ENCODE assay signal across 33 cellular contexts in the genomic region with DNA sequence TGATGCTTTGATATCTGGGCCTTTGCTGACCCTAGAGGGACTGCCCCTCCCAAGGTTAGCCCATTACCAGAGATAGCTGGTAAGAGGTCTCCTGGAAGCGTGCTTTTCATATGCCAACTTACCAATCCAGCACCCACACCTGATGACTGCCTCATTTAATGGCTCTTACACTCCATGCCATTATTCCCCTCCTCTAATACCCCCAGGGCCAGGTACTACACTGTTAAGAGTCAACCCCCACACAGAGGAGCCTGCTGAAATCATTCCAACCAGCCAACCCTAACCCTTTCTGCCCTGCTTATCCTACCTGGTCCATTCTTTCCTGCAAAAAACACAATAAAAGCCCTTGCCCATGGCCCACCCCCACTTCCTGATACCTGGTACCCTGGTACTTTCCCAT.
A peak's percentile ranks its signal among the peaks of the same experiment; 100 is the strongest.
DNase-seq lines count a peak whose midpoint lies in the region; ATAC-seq and TF ChIP-seq lines count a peak whose summit lies in the region.
"Had no signal": no experiment of that assay in that cellular context is flagged by ENCODE, and none has a peak within 500 bp of the region (broad histone marks: within the 10 kb centered on the region; RNA-seq: fewer than 3 reads in every experiment).

No MANE protein-coding gene starts in this region.

- no peaks in the 10 kb centered on the region for H3K27me3 ChIP-seq in endodermal cell (ENCODE audit: control insufficient read depth, insufficient read depth, low read length, poor library complexity, severe bottlenecking)
- H3K27me3 ChIP-seq: BE2C; BLaER1; BLaER1 treated with 17β-estradiol and CSF1 and Interleukin-3, amounts not matched to agents 10 nM and 100 nM had no signal

- peak; percentile 97 for ATAC-seq in WTC11
- no peak for ATAC-seq in effector memory CD8-positive, alpha-beta T cell (replicated peaks)
- ATAC-seq: A549; CD8-positive, alpha-beta T cell had no signal

- WGBS in endodermal cell (ENCODE audit: insufficient coverage in 1 of 2, insufficient read length in 1 of 2), 2 experiments = 96% methylated on average over 1 of the region's 1 CpG; no CpG with 5 or more reads in 1 of the 2 experiments

- POLR2A ChIA-PET in WTC11 (lab: Charles Lee) = no interaction called here

- H3K36me3 Mint-ChIP-seq in WTC11 (peaks cover 6% of the 10 kb centered on the region), nephron (ENCODE audit: low read depth) (no peaks in the 10 kb centered on the region), endodermal cell (ENCODE audit: low read depth) (no peaks in the 10 kb centered on the region)
- H3K36me3 Mint-ChIP-seq in effector memory CD8-positive, alpha-beta T cell (ENCODE audit: insufficient read depth) = no peaks in the 10 kb centered on the region
- H3K36me3 Mint-ChIP-seq: CD14-positive monocyte; CD4-positive, alpha-beta memory T cell; CD4-positive, CD25-positive, alpha-beta regulatory T cell; CD8-positive, alpha-beta memory T cell; CD8-positive, alpha-beta T cell had no signal

- H3K9me3 Mint-ChIP-seq in WTC11 (peaks cover 21% of the 10 kb centered on the region), nephron (peaks cover 4% of the 10 kb centered on the region), endodermal cell (peaks cover 12% of the 10 kb centered on the region)
- H3K9me3 Mint-ChIP-seq in effector memory CD8-positive, alpha-beta T cell = peaks cover 15 to 21% of the 10 kb centered on the region in 2 donors

- H3K4me3 Mint-ChIP-seq in WTC11 (no peak overlapping the region), nephron (no peak overlapping the region), endodermal cell (no peak overlapping the region)
- no peak overlapping the region for H3K4me3 Mint-ChIP-seq in effector memory CD8-positive, alpha-beta T cell
- H3K4me3 Mint-ChIP-seq: B cell; CD14-positive monocyte; CD4-positive, alpha-beta memory T cell; CD4-positive, alpha-beta T cell; CD4-positive, CD25-positive, alpha-beta regulatory T cell; CD8-positive, alpha-beta memory T cell; CD8-positive, alpha-beta T cell had no signal

- H3K27ac Mint-ChIP-seq in WTC11 = no peak overlapping the region
- H3K27ac Mint-ChIP-seq in nephron = peak overlapping the region in 2 of 3 experiments; percentile 48 to 91
- no peak overlapping the region for H3K27ac Mint-ChIP-seq in endodermal cell
- H3K27ac Mint-ChIP-seq in effector memory CD8-positive, alpha-beta T cell = no peak overlapping the region
- H3K27ac Mint-ChIP-seq: B cell; CD14-positive monocyte; CD4-positive, alpha-beta memory T cell; CD4-positive, alpha-beta T cell; CD4-positive, CD25-positive, alpha-beta regulatory T cell; CD8-positive, alpha-beta T cell had no signal

- no peak overlapping the region for H3K9ac ChIP-seq in endodermal cell (ENCODE audit: extremely low read depth, low read length, poor library complexity, severe bottlenecking)
- H3K9ac ChIP-seq: BLaER1; BLaER1 treated with 17β-estradiol and CSF1 and Interleukin-3, amounts not matched to agents 10 nM and 100 nM had no signal

- H3K4me1 ChIP-seq in endodermal cell (ENCODE audit: control insufficient read depth, insufficient read depth, low read length) = no peaks in the 10 kb centered on the region
- H3K4me1 ChIP-seq: A549; BE2C; BLaER1; BLaER1 treated with 17β-estradiol and CSF1 and Interleukin-3, amounts not matched to agents 10 nM and 100 nM; Caco-2 had no signal

- peaks cover 12% of the 10 kb centered on the region for H3K4me1 Mint-ChIP-seq in WTC11
- no peaks in the 10 kb centered on the region for H3K4me1 Mint-ChIP-seq in nephron
- H3K4me1 Mint-ChIP-seq in endodermal cell = no peaks in the 10 kb centered on the region
- no peaks in the 10 kb centered on the region for H3K4me1 Mint-ChIP-seq in effector memory CD8-positive, alpha-beta T cell (ENCODE audit: low read depth in 2 of 2)
- H3K4me1 Mint-ChIP-seq: B cell; CD14-positive monocyte; CD4-positive, alpha-beta memory T cell; CD4-positive, CD25-positive, alpha-beta regulatory T cell; CD8-positive, alpha-beta memory T cell had no signal

- TF ChIP-seq CTCF in WTC11 (IDR thresholded peaks at IDR 0.05) (no peak), nephron (IDR thresholded peaks at IDR 0.05; ENCODE audit: unreplicated experiment in 3 of 3) (no peak), endodermal cell (conservative IDR thresholded peaks at IDR 0.05) (no peak)

- no peak overlapping the region for H3K27ac ChIP-seq in endodermal cell (ENCODE audit: low read depth, low read length)
- H3K27ac ChIP-seq: 22Rv1; A549; BLaER1; BLaER1 treated with 17β-estradiol and CSF1 and Interleukin-3, amounts not matched to agents 10 nM and 100 nM; C4-2B had no signal

- no peaks in the 10 kb centered on the region for H3K9me3 ChIP-seq in endodermal cell (ENCODE audit: control insufficient read depth, low read length)
- H3K9me3 ChIP-seq: A549, BE2C, Caco-2 had no signal

- no peaks in the 10 kb centered on the region for H3K36me3 ChIP-seq in endodermal cell (ENCODE audit: control insufficient read depth, insufficient read depth, low read length)
- H3K36me3 ChIP-seq: BE2C; BLaER1; BLaER1 treated with 17β-estradiol and CSF1 and Interleukin-3, amounts not matched to agents 10 nM and 100 nM had no signal

- no peak overlapping the region for H3K4me3 ChIP-seq in endodermal cell (ENCODE audit: low read length)
- H3K4me3 ChIP-seq: A549; BLaER1; BLaER1 treated with 17β-estradiol and CSF1 and Interleukin-3, amounts not matched to agents 10 nM and 100 nM had no signal

- CTCF ChIA-PET in WTC11 (lab: Charles Lee) = no interaction called here

- DNase-seq in WTC11 (ENCODE audit: low spot score) = no peak
- DNase-seq in renal cortical epithelial cell (ENCODE audit: low read depth) = peak; percentile 54
- DNase-seq in activated T-cell treated with anti-CD3 and anti-CD28 coated beads, Interleukin-2, amount 50 U/mL, for 1 hour = no peak
- DNase-seq in endodermal cell = no peak
- no peak for DNase-seq in effector memory CD8-positive, alpha-beta T cell
- DNase-seq: 8988T; ACHN; AML-193; BE2C; C1 segment of cervical spinal cord; Caco-2; Calu3; CD4-positive, alpha-beta memory T cell; CD4-positive, alpha-beta T cell; CD4-positive, CD25-positive, alpha-beta regulatory T cell; CD8-positive, alpha-beta memory T cell; CD8-positive, alpha-beta T cell; COR-L47; DMS 273 treated with DMSO at 0.1 percent for 48 hours; DMS153; DMS53; DMS79; DMS79 treated with DMSO at 0.1 percent for 48 hours; DND-41; EL had no signal

- H3K27me3 Mint-ChIP-seq in WTC11 (ENCODE audit: low read depth) (no peaks in the 10 kb centered on the region), nephron (ENCODE audit: low read depth) (no peaks in the 10 kb centered on the region), endodermal cell (ENCODE audit: insufficient read depth) (no peaks in the 10 kb centered on the region)
- H3K27me3 Mint-ChIP-seq in effector memory CD8-positive, alpha-beta T cell = no peaks in the 10 kb centered on the region
- H3K27me3 Mint-ChIP-seq: B cell; CD4-positive, alpha-beta memory T cell; CD4-positive, alpha-beta T cell; CD4-positive, CD25-positive, alpha-beta regulatory T cell; CD8-positive, alpha-beta memory T cell had no signal

TF ChIP-seq in WTC11, 78 proteins besides CTCF, POLR2A, EP300 and RAD21 (continues in another document):
- TF ChIP-seq ZNF396 (CRISPR knock-in tag; IDR thresholded peaks at IDR 0.05; ENCODE audit: borderline replicate concordance) (no peak), GTF2I (CRISPR knock-in tag; conservative IDR thresholded peaks at IDR 0.05) (no peak), KAT7 (CRISPR knock-in tag; IDR thresholded peaks at IDR 0.05; ENCODE audit: borderline replicate concordance) (no peak), ZBTB21 (CRISPR knock-in tag; IDR thresholded peaks at IDR 0.05; ENCODE audit: borderline replicate concordance) (no peak), FOXP1 (CRISPR knock-in tag; IDR thresholded peaks at IDR 0.05; ENCODE audit: borderline replicate concordance) (no peak), ZNF423 (CRISPR knock-in tag; IDR thresholded peaks at IDR 0.05) (no peak)
- TF ChIP-seq, protein P1, sequence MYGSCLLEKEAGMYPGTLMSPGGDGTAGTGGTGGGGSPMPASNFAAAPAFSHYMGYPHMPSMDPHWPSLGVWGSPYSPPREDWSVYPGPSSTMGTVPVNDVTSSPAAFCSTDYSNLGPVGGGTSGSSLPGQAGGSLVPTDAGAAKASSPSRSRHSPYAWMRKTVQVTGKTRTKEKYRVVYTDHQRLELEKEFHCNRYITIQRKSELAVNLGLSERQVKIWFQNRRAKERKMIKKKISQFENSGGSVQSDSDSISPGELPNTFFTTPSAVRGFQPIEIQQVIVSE (CRISPR knock-in tag; IDR thresholded peaks at IDR 0.05; ENCODE audit: borderline replicate concordance) = no peak
- TF ChIP-seq, protein P2, sequence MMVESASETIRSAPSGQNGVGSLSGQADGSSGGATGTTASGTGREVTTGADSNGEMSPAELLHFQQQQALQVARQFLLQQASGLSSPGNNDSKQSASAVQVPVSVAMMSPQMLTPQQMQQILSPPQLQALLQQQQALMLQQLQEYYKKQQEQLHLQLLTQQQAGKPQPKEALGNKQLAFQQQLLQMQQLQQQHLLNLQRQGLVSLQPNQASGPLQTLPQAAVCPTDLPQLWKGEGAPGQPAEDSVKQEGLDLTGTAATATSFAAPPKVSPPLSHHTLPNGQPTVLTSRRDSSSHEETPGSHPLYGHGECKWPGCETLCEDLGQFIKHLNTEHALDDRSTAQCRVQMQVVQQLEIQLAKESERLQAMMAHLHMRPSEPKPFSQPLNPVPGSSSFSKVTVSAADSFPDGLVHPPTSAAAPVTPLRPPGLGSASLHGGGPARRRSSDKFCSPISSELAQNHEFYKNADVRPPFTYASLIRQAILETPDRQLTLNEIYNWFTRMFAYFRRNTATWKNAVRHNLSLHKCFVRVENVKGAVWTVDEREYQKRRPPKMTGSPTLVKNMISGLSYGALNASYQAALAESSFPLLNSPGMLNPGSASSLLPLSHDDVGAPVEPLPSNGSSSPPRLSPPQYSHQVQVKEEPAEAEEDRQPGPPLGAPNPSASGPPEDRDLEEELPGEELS (CRISPR knock-in tag; IDR thresholded peaks at IDR 0.05) = no peak
- TF ChIP-seq, protein P3, sequence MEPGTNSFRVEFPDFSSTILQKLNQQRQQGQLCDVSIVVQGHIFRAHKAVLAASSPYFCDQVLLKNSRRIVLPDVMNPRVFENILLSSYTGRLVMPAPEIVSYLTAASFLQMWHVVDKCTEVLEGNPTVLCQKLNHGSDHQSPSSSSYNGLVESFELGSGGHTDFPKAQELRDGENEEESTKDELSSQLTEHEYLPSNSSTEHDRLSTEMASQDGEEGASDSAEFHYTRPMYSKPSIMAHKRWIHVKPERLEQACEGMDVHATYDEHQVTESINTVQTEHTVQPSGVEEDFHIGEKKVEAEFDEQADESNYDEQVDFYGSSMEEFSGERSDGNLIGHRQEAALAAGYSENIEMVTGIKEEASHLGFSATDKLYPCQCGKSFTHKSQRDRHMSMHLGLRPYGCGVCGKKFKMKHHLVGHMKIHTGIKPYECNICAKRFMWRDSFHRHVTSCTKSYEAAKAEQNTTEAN (CRISPR knock-in tag; IDR thresholded peaks at IDR 0.05) = no peak

Comparison
In these comparisons a context has a peak if more than half of its experiments do, and no peak if none do; other contexts are left out.
1. H3K27ac Mint-ChIP-seq: peak in nephron (2 of 3); none in WTC11 (single experiment), endodermal cell (single experiment) and effector memory CD8-positive, alpha-beta T cell (0 of 2).